Comparison of ENCODE assay signal across 2 cellular contexts in the genomic region with DNA sequence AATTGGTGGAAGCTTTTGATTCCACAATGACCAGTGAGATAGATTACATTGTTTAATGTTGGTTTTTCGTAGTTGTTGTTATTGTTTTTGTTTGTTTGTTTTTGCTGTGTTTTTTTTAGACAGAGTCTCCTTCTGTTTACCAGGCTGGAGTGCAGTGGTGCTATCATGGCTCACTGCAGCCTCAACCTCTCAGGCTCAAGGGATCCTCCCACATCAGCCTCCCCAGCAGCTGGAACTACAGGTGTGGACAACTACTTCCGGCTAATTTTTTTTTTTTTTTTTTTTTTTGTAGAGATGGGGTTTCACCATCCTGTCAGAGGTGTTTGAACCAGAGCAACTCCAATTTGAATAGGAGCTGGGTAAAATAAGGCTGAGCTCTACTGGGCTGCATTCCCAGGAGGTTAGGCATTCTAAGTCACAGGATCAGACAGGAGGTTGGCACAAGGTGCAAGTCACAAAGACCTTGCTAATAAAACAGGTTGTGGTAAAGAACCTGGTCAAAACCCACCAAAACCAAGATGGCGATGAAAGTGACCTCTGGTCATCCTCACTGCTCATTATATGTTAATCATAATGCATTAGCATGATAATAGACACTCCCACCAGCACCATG.
TF ChIP-seq lines count a peak whose summit lies in the region.

No MANE protein-coding gene starts in this region.

TF ChIP-seq in GM23338, 12 proteins besides CTCF, POLR2A, EP300 and RAD21 (continued from another document):
- TF ChIP-seq CREB1 (CRISPR knock-in tag; IDR thresholded peaks at IDR 0.05; ENCODE audit: low read depth) (0 out of 2 replicates have a peak, but pooled peaks have one; percentile 11), EZH2 (IDR thresholded peaks at IDR 0.05; ENCODE audit: low read depth, unreplicated experiment) (no peak), ZNF331 (CRISPR knock-in tag; IDR thresholded peaks at IDR 0.05; ENCODE audit: low read depth) (no peak)
- TF ChIP-seq, protein P1, sequence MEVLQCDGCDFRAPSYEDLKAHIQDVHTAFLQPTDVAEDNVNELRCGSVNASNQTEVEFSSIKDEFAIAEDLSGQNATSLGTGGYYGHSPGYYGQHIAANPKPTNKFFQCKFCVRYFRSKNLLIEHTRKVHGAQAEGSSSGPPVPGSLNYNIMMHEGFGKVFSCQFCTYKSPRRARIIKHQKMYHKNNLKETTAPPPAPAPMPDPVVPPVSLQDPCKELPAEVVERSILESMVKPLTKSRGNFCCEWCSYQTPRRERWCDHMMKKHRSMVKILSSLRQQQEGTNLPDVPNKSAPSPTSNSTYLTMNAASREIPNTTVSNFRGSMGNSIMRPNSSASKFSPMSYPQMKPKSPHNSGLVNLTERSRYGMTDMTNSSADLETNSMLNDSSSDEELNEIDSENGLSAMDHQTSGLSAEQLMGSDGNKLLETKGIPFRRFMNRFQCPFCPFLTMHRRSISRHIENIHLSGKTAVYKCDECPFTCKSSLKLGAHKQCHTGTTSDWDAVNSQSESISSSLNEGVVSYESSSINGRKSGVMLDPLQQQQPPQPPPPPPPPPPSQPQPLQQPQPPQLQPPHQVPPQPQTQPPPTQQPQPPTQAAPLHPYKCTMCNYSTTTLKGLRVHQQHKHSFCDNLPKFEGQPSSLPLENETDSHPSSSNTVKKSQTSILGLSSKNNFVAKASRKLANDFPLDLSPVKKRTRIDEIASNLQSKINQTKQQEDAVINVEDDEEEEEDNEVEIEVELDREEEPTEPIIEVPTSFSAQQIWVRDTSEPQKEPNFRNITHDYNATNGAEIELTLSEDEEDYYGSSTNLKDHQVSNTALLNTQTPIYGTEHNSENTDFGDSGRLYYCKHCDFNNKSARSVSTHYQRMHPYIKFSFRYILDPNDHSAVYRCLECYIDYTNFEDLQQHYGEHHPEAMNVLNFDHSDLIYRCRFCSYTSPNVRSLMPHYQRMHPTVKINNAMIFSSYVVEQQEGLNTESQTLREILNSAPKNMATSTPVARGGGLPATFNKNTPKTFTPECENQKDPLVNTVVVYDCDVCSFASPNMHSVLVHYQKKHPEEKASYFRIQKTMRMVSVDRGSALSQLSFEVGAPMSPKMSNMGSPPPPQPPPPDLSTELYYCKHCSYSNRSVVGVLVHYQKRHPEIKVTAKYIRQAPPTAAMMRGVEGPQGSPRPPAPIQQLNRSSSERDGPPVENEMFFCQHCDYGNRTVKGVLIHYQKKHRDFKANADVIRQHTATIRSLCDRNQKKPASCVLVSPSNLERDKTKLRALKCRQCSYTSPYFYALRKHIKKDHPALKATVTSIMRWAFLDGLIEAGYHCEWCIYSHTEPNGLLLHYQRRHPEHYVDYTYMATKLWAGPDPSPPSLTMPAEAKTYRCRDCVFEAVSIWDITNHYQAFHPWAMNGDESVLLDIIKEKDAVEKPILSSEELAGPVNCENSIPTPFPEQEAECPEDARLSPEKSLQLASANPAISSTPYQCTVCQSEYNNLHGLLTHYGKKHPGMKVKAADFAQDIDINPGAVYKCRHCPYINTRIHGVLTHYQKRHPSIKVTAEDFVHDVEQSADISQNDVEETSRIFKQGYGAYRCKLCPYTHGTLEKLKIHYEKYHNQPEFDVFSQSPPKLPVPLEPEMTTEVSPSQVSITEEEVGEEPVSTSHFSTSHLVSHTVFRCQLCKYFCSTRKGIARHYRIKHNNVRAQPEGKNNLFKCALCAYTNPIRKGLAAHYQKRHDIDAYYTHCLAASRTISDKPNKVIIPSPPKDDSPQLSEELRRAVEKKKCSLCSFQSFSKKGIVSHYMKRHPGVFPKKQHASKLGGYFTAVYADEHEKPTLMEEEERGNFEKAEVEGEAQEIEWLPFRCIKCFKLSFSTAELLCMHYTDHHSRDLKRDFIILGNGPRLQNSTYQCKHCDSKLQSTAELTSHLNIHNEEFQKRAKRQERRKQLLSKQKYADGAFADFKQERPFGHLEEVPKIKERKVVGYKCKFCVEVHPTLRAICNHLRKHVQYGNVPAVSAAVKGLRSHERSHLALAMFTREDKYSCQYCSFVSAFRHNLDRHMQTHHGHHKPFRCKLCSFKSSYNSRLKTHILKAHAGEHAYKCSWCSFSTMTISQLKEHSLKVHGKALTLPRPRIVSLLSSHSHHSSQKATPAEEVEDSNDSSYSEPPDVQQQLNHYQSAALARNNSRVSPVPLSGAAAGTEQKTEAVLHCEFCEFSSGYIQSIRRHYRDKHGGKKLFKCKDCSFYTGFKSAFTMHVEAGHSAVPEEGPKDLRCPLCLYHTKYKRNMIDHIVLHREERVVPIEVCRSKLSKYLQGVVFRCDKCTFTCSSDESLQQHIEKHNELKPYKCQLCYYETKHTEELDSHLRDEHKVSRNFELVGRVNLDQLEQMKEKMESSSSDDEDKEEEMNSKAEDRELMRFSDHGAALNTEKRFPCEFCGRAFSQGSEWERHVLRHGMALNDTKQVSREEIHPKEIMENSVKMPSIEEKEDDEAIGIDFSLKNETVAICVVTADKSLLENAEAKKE (CRISPR knock-in tag; IDR thresholded peaks at IDR 0.05), result no peak

TF ChIP-seq in K562, 482 proteins besides CTCF, POLR2A, EP300 and RAD21 (continued from another document and continues in another):
- TF ChIP-seq, protein P2, sequence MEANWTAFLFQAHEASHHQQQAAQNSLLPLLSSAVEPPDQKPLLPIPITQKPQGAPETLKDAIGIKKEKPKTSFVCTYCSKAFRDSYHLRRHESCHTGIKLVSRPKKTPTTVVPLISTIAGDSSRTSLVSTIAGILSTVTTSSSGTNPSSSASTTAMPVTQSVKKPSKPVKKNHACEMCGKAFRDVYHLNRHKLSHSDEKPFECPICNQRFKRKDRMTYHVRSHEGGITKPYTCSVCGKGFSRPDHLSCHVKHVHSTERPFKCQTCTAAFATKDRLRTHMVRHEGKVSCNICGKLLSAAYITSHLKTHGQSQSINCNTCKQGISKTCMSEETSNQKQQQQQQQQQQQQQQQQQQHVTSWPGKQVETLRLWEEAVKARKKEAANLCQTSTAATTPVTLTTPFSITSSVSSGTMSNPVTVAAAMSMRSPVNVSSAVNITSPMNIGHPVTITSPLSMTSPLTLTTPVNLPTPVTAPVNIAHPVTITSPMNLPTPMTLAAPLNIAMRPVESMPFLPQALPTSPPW (CRISPR knock-in tag; IDR thresholded peaks at IDR 0.05), result no peak
- TF ChIP-seq HDAC1 (IDR thresholded peaks at IDR 0.05), result no peak
- TF ChIP-seq NFATC3 (IDR thresholded peaks at IDR 0.05), result 0 out of 2 replicates have a peak, but pooled peaks have one; percentile 20
- TF ChIP-seq, protein P3, sequence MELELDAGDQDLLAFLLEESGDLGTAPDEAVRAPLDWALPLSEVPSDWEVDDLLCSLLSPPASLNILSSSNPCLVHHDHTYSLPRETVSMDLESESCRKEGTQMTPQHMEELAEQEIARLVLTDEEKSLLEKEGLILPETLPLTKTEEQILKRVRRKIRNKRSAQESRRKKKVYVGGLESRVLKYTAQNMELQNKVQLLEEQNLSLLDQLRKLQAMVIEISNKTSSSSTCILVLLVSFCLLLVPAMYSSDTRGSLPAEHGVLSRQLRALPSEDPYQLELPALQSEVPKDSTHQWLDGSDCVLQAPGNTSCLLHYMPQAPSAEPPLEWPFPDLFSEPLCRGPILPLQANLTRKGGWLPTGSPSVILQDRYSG (tag; conservative IDR thresholded peaks at IDR 0.05; ENCODE audit: low read depth), result peak; percentile 82
- TF ChIP-seq NR3C1 (CRISPR knock-in tag; IDR thresholded peaks at IDR 0.05), result no peak
- TF ChIP-seq, protein P4, sequence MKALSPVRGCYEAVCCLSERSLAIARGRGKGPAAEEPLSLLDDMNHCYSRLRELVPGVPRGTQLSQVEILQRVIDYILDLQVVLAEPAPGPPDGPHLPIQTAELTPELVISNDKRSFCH (CRISPR knock-in tag; IDR thresholded peaks at IDR 0.05), result no peak
- TF ChIP-seq, protein P4 (tag; IDR thresholded peaks at IDR 0.05), result peak; percentile 56; the same call in 1 of the 2 replicates
- no peak for TF ChIP-seq ZNF561 (CRISPR knock-in tag; conservative IDR thresholded peaks at IDR 0.05)
- TF ChIP-seq ESRRA (IDR thresholded peaks at IDR 0.05; ENCODE audit: borderline replicate concordance, low read depth), result peak; percentile 85
- TF ChIP-seq NFIX (CRISPR knock-in tag; IDR thresholded peaks at IDR 0.05; ENCODE audit: low read depth), result no peak
- TF ChIP-seq ZEB2 (IDR thresholded peaks at IDR 0.05), result no peak
- TF ChIP-seq, protein P5, sequence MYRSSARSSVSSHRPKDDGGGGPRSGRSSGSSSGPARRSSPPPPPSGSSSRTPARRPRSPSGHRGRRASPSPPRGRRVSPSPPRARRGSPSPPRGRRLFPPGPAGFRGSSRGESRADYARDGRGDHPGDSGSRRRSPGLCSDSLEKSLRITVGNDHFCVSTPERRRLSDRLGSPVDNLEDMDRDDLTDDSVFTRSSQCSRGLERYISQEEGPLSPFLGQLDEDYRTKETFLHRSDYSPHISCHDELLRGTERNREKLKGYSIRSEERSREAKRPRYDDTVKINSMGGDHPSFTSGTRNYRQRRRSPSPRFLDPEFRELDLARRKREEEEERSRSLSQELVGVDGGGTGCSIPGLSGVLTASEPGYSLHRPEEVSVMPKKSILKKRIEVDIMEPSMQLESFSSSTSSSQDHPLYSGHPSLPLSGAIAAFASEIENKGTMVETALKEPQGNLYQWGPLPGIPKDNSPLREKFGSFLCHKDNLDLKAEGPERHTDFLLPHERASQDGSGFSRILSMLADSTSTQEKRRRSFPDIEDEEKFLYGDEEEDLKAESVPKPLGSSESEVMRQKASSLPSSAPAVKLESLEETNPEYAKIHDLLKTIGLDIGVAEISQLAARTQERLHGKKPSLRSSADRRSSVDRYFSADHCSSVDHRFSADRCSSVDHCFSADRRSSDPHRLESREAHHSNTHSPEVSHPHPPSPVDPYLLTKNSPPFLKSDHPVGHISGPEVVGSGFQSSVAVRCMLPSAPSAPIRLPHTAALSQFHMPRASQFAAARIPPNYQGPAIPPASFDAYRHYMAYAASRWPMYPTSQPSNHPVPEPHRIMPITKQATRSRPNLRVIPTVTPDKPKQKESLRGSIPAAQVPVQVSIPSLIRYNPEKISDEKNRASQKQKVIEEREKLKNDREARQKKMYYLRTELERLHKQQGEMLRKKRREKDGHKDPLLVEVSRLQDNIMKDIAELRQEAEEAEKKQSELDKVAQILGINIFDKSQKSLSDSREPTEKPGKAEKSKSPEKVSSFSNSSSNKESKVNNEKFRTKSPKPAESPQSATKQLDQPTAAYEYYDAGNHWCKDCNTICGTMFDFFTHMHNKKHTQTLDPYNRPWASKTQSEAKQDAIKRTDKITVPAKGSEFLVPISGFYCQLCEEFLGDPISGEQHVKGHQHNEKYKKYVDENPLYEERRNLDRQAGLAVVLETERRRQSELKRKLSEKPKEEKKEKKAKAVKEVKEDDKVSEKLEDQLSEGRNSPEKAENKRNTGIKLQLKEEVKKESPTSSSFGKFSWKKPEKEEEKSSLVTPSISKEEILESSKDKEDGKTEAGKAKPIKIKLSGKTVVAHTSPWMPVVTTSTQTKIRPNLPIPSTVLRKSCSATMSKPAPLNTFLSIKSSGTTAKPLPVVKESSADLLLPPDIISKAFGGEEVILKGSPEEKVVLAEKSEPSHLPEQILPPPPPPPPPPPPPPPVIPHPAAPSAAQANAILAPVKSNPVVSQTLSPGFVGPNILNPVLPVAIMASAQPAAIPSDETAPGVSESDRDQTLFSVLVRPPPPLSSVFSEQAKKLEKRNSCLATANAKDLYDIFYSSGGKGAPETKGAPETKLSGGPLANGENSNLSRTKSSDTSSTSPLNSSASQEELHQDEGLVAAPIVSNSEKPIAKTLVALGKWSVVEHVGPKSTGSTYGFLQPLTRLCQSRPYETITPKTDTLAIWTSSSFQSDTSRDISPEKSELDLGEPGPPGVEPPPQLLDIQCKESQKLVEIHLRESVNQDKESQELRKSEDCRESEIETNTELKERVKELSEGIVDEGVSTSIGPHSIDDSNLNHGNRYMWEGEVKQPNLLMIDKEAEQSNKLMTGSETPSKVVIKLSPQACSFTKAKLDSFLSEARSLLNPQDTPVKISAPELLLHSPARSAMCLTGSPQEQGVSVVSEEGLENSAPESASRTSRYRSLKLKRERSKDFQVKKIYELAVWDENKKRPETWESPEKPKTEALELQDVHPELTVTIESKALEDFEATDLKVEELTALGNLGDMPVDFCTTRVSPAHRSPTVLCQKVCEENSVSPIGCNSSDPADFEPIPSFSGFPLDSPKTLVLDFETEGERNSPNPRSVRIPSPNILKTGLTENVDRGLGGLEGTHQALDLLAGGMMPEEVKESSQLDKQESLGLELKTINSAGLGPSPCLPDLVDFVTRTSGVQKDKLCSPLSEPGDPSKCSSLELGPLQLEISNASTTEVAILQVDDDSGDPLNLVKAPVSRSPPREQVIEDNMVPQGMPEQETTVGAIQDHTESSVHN (IDR thresholded peaks at IDR 0.05; ENCODE audit: borderline replicate concordance in 1 of 2, low read depth in 1 of 2), result no peak
- TF ChIP-seq, protein P6, sequence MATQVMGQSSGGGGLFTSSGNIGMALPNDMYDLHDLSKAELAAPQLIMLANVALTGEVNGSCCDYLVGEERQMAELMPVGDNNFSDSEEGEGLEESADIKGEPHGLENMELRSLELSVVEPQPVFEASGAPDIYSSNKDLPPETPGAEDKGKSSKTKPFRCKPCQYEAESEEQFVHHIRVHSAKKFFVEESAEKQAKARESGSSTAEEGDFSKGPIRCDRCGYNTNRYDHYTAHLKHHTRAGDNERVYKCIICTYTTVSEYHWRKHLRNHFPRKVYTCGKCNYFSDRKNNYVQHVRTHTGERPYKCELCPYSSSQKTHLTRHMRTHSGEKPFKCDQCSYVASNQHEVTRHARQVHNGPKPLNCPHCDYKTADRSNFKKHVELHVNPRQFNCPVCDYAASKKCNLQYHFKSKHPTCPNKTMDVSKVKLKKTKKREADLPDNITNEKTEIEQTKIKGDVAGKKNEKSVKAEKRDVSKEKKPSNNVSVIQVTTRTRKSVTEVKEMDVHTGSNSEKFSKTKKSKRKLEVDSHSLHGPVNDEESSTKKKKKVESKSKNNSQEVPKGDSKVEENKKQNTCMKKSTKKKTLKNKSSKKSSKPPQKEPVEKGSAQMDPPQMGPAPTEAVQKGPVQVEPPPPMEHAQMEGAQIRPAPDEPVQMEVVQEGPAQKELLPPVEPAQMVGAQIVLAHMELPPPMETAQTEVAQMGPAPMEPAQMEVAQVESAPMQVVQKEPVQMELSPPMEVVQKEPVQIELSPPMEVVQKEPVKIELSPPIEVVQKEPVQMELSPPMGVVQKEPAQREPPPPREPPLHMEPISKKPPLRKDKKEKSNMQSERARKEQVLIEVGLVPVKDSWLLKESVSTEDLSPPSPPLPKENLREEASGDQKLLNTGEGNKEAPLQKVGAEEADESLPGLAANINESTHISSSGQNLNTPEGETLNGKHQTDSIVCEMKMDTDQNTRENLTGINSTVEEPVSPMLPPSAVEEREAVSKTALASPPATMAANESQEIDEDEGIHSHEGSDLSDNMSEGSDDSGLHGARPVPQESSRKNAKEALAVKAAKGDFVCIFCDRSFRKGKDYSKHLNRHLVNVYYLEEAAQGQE (CRISPR knock-in tag; IDR thresholded peaks at IDR 0.05; ENCODE audit: low read depth), result no peak
- no peak for TF ChIP-seq CREBBP (IDR thresholded peaks at IDR 0.05; ENCODE audit: low read depth, low read length)
- no peak for TF ChIP-seq LARP7 (IDR thresholded peaks at IDR 0.05)
- TF ChIP-seq SOX6 (IDR thresholded peaks at IDR 0.05), result no peak
- TF ChIP-seq, protein P7, sequence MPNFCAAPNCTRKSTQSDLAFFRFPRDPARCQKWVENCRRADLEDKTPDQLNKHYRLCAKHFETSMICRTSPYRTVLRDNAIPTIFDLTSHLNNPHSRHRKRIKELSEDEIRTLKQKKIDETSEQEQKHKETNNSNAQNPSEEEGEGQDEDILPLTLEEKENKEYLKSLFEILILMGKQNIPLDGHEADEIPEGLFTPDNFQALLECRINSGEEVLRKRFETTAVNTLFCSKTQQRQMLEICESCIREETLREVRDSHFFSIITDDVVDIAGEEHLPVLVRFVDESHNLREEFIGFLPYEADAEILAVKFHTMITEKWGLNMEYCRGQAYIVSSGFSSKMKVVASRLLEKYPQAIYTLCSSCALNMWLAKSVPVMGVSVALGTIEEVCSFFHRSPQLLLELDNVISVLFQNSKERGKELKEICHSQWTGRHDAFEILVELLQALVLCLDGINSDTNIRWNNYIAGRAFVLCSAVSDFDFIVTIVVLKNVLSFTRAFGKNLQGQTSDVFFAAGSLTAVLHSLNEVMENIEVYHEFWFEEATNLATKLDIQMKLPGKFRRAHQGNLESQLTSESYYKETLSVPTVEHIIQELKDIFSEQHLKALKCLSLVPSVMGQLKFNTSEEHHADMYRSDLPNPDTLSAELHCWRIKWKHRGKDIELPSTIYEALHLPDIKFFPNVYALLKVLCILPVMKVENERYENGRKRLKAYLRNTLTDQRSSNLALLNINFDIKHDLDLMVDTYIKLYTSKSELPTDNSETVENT (CRISPR knock-in tag; IDR thresholded peaks at IDR 0.05), result no peak
